ENCODE assay signal across 1 cellular context in the genomic region with DNA sequence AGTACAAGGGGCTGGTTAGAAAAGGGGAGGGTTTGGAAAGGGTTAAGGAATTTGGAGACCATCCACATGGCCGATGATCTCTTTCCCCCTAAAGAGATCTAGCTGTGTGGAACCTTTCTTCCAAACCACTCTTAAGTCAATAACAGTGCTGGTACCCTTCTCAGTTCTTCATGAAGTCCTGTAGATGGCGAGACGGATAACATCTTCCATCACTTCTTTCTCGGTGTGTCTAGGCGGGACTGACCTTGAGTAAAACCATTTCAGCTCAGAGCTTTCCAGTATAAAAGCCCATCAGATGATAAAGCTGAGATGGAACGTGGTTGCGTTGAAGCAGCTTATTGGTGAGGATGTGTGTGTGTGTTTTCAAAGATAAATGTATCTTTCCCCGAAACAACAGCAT.
TF ChIP-seq lines count a peak whose summit lies in the region.

No MANE protein-coding gene starts in this region.

TF ChIP-seq in K562, 482 proteins besides CTCF, POLR2A, EP300 and RAD21 (continued from another document and continues in another):
- TF ChIP-seq, protein P1, sequence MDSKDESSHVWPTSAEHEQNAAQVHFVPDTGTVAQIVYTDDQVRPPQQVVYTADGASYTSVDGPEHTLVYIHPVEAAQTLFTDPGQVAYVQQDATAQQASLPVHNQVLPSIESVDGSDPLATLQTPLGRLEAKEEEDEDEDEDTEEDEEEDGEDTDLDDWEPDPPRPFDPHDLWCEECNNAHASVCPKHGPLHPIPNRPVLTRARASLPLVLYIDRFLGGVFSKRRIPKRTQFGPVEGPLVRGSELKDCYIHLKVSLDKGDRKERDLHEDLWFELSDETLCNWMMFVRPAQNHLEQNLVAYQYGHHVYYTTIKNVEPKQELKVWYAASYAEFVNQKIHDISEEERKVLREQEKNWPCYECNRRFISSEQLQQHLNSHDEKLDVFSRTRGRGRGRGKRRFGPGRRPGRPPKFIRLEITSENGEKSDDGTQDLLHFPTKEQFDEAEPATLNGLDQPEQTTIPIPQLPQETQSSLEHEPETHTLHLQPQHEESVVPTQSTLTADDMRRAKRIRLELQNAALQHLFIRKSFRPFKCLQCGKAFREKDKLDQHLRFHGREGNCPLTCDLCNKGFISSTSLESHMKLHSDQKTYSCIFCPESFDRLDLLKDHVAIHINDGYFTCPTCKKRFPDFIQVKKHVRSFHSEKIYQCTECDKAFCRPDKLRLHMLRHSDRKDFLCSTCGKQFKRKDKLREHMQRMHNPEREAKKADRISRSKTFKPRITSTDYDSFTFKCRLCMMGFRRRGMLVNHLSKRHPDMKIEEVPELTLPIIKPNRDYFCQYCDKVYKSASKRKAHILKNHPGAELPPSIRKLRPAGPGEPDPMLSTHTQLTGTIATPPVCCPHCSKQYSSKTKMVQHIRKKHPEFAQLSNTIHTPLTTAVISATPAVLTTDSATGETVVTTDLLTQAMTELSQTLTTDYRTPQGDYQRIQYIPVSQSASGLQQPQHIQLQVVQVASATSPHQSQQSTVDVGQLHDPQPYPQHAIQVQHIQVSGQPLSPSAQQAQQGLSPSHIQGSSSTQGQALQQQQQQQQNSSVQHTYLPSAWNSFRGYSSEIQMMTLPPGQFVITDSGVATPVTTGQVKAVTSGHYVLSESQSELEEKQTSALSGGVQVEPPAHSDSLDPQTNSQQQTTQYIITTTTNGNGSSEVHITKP (IDR thresholded peaks at IDR 0.05; ENCODE audit: partially characterized antibody): no peak
- peak; percentile 33; the same call in 1 of the 2 replicates for TF ChIP-seq ETV1 (tag; conservative IDR thresholded peaks at IDR 0.05; ENCODE audit: low read depth)
- peak; percentile 98 for TF ChIP-seq MYNN (IDR thresholded peaks at IDR 0.05)
- no peak for TF ChIP-seq MYNN (CRISPR knock-in tag; IDR thresholded peaks at IDR 0.05)
- TF ChIP-seq FOXA3 (CRISPR knock-in tag; conservative IDR thresholded peaks at IDR 0.05 in 1 of 2, IDR thresholded peaks at IDR 0.05 in 1 of 2): peak; percentile 71 to 76; a peak in 2 of 4 replicates
- no peak for TF ChIP-seq JUNB (CRISPR knock-in tag; conservative IDR thresholded peaks at IDR 0.05)
- TF ChIP-seq, protein P2, sequence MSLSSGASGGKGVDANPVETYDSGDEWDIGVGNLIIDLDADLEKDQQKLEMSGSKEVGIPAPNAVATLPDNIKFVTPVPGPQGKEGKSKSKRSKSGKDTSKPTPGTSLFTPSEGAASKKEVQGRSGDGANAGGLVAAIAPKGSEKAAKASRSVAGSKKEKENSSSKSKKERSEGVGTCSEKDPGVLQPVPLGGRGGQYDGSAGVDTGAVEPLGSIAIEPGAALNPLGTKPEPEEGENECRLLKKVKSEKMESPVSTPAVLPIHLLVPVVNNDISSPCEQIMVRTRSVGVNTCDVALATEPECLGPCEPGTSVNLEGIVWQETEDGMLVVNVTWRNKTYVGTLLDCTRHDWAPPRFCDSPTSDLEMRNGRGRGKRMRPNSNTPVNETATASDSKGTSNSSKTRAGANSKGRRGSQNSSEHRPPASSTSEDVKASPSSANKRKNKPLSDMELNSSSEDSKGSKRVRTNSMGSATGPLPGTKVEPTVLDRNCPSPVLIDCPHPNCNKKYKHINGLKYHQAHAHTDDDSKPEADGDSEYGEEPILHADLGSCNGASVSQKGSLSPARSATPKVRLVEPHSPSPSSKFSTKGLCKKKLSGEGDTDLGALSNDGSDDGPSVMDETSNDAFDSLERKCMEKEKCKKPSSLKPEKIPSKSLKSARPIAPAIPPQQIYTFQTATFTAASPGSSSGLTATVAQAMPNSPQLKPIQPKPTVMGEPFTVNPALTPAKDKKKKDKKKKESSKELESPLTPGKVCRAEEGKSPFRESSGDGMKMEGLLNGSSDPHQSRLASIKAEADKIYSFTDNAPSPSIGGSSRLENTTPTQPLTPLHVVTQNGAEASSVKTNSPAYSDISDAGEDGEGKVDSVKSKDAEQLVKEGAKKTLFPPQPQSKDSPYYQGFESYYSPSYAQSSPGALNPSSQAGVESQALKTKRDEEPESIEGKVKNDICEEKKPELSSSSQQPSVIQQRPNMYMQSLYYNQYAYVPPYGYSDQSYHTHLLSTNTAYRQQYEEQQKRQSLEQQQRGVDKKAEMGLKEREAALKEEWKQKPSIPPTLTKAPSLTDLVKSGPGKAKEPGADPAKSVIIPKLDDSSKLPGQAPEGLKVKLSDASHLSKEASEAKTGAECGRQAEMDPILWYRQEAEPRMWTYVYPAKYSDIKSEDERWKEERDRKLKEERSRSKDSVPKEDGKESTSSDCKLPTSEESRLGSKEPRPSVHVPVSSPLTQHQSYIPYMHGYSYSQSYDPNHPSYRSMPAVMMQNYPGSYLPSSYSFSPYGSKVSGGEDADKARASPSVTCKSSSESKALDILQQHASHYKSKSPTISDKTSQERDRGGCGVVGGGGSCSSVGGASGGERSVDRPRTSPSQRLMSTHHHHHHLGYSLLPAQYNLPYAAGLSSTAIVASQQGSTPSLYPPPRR (CRISPR knock-in tag; IDR thresholded peaks at IDR 0.05; ENCODE audit: borderline replicate concordance): no peak
- TF ChIP-seq, protein P3, sequence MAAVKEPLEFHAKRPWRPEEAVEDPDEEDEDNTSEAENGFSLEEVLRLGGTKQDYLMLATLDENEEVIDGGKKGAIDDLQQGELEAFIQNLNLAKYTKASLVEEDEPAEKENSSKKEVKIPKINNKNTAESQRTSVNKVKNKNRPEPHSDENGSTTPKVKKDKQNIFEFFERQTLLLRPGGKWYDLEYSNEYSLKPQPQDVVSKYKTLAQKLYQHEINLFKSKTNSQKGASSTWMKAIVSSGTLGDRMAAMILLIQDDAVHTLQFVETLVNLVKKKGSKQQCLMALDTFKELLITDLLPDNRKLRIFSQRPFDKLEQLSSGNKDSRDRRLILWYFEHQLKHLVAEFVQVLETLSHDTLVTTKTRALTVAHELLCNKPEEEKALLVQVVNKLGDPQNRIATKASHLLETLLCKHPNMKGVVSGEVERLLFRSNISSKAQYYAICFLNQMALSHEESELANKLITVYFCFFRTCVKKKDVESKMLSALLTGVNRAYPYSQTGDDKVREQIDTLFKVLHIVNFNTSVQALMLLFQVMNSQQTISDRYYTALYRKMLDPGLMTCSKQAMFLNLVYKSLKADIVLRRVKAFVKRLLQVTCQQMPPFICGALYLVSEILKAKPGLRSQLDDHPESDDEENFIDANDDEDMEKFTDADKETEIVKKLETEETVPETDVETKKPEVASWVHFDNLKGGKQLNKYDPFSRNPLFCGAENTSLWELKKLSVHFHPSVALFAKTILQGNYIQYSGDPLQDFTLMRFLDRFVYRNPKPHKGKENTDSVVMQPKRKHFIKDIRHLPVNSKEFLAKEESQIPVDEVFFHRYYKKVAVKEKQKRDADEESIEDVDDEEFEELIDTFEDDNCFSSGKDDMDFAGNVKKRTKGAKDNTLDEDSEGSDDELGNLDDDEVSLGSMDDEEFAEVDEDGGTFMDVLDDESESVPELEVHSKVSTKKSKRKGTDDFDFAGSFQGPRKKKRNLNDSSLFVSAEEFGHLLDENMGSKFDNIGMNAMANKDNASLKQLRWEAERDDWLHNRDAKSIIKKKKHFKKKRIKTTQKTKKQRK (IDR thresholded peaks at IDR 0.05; ENCODE audit: borderline replicate concordance, low read depth, low read length): no peak
- peak; percentile 56 for TF ChIP-seq CTBP1 (IDR thresholded peaks at IDR 0.05; ENCODE audit: borderline replicate concordance)
- TF ChIP-seq RBM25 (IDR thresholded peaks at IDR 0.05; ENCODE audit: low read depth, low read length, severe bottlenecking): no peak
- TF ChIP-seq SIRT6 (IDR thresholded peaks at IDR 0.05; ENCODE audit: low read depth, low read length): no peak
- TF ChIP-seq MYC (IDR thresholded peaks at IDR 0.05; ENCODE audit: low read depth, low read length): peak; percentile 31; the same call in 1 of the 2 replicates
- TF ChIP-seq MYC (CRISPR knock-in tag; IDR thresholded peaks at IDR 0.05; ENCODE audit: borderline replicate concordance, low read depth): no peak
- TF ChIP-seq, protein P4, sequence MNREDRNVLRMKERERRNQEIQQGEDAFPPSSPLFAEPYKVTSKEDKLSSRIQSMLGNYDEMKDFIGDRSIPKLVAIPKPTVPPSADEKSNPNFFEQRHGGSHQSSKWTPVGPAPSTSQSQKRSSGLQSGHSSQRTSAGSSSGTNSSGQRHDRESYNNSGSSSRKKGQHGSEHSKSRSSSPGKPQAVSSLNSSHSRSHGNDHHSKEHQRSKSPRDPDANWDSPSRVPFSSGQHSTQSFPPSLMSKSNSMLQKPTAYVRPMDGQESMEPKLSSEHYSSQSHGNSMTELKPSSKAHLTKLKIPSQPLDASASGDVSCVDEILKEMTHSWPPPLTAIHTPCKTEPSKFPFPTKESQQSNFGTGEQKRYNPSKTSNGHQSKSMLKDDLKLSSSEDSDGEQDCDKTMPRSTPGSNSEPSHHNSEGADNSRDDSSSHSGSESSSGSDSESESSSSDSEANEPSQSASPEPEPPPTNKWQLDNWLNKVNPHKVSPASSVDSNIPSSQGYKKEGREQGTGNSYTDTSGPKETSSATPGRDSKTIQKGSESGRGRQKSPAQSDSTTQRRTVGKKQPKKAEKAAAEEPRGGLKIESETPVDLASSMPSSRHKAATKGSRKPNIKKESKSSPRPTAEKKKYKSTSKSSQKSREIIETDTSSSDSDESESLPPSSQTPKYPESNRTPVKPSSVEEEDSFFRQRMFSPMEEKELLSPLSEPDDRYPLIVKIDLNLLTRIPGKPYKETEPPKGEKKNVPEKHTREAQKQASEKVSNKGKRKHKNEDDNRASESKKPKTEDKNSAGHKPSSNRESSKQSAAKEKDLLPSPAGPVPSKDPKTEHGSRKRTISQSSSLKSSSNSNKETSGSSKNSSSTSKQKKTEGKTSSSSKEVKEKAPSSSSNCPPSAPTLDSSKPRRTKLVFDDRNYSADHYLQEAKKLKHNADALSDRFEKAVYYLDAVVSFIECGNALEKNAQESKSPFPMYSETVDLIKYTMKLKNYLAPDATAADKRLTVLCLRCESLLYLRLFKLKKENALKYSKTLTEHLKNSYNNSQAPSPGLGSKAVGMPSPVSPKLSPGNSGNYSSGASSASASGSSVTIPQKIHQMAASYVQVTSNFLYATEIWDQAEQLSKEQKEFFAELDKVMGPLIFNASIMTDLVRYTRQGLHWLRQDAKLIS (CRISPR knock-in tag; IDR thresholded peaks at IDR 0.05): no peak
- no peak for TF ChIP-seq MTA2 (IDR thresholded peaks at IDR 0.05; ENCODE audit: low read depth)
- 0 out of 2 replicates have a peak, but pooled peaks have one; percentile 29 for TF ChIP-seq GATA2 (CRISPR knock-in tag; IDR thresholded peaks at IDR 0.05)
- TF ChIP-seq, protein P5, sequence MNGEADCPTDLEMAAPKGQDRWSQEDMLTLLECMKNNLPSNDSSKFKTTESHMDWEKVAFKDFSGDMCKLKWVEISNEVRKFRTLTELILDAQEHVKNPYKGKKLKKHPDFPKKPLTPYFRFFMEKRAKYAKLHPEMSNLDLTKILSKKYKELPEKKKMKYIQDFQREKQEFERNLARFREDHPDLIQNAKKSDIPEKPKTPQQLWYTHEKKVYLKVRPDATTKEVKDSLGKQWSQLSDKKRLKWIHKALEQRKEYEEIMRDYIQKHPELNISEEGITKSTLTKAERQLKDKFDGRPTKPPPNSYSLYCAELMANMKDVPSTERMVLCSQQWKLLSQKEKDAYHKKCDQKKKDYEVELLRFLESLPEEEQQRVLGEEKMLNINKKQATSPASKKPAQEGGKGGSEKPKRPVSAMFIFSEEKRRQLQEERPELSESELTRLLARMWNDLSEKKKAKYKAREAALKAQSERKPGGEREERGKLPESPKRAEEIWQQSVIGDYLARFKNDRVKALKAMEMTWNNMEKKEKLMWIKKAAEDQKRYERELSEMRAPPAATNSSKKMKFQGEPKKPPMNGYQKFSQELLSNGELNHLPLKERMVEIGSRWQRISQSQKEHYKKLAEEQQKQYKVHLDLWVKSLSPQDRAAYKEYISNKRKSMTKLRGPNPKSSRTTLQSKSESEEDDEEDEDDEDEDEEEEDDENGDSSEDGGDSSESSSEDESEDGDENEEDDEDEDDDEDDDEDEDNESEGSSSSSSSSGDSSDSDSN (IDR thresholded peaks at IDR 0.05; ENCODE audit: borderline replicate concordance in 1 of 2, low read depth in 2 of 2, low read length in 2 of 2): no peak
- TF ChIP-seq, protein P6, sequence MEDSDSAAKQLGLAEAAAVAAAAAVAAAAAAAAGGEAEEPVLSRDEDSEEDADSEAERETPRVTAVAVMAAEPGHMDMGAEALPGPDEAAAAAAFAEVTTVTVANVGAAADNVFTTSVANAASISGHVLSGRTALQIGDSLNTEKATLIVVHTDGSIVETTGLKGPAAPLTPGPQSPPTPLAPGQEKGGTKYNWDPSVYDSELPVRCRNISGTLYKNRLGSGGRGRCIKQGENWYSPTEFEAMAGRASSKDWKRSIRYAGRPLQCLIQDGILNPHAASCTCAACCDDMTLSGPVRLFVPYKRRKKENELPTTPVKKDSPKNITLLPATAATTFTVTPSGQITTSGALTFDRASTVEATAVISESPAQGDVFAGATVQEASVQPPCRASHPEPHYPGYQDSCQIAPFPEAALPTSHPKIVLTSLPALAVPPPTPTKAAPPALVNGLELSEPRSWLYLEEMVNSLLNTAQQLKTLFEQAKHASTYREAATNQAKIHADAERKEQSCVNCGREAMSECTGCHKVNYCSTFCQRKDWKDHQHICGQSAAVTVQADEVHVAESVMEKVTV (CRISPR knock-in tag; IDR thresholded peaks at IDR 0.05): peak; percentile 16; the same call in 1 of the 2 replicates
- no peak for TF ChIP-seq NRF1 (conservative IDR thresholded peaks at IDR 0.05 in 1 of 2, IDR thresholded peaks at IDR 0.05 in 1 of 2)
- TF ChIP-seq, protein P7, sequence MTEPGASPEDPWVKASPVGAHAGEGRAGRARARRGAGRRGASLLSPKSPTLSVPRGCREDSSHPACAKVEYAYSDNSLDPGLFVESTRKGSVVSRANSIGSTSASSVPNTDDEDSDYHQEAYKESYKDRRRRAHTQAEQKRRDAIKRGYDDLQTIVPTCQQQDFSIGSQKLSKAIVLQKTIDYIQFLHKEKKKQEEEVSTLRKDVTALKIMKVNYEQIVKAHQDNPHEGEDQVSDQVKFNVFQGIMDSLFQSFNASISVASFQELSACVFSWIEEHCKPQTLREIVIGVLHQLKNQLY (CRISPR knock-in tag; conservative IDR thresholded peaks at IDR 0.05): no peak
- TF ChIP-seq, protein P8, sequence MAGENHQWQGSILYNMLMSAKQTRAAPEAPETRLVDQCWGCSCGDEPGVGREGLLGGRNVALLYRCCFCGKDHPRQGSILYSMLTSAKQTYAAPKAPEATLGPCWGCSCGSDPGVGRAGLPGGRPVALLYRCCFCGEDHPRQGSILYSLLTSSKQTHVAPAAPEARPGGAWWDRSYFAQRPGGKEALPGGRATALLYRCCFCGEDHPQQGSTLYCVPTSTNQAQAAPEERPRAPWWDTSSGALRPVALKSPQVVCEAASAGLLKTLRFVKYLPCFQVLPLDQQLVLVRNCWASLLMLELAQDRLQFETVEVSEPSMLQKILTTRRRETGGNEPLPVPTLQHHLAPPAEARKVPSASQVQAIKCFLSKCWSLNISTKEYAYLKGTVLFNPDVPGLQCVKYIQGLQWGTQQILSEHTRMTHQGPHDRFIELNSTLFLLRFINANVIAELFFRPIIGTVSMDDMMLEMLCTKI (IDR thresholded peaks at IDR 0.05; ENCODE audit: partially characterized antibody): no peak
- TF ChIP-seq, protein P9, sequence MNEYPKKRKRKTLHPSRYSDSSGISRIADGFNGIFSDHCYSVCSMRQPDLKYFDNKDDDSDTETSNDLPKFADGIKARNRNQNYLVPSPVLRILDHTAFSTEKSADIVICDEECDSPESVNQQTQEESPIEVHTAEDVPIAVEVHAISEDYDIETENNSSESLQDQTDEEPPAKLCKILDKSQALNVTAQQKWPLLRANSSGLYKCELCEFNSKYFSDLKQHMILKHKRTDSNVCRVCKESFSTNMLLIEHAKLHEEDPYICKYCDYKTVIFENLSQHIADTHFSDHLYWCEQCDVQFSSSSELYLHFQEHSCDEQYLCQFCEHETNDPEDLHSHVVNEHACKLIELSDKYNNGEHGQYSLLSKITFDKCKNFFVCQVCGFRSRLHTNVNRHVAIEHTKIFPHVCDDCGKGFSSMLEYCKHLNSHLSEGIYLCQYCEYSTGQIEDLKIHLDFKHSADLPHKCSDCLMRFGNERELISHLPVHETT (CRISPR knock-in tag; conservative IDR thresholded peaks at IDR 0.05 in 1 of 2, IDR thresholded peaks at IDR 0.05 in 1 of 2): no peak
- peak; percentile 46; the same call in 1 of the 2 replicates for TF ChIP-seq SMARCA4 (IDR thresholded peaks at IDR 0.05)
- TF ChIP-seq SOX6 (IDR thresholded peaks at IDR 0.05): 0 out of 2 replicates have a peak, but pooled peaks have one; percentile 9
- TF ChIP-seq NR4A1 (CRISPR knock-in tag; IDR thresholded peaks at IDR 0.05): no peak
- TF ChIP-seq NR4A1 (tag; IDR thresholded peaks at IDR 0.05): 0 out of 2 replicates have a peak, but pooled peaks have one; percentile 10
